7 cellular contexts compared by ENCODE assay signal in the genomic region with DNA sequence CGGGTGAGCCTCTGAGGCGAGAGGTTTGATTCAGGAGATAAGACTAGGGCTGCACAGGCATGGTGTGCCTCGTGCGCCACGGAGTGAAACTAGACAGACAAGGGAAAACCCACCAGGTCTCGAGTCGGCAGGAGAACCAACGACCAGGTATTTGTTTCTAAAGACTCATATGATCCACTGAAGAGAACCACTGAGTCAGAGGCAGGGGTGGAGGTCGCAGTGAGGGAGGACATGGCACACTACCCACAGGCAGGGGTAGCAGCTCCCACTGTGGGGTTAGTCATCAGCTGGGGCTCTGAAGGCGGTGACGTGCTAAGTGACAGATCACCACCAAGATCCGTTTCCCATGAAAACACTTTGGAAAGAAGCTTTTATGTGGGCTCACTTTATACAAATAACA. TPM values are rescaled to one million over a fixed set of nuclear protein-coding genes. Genes with fewer than 3 reads are reported as not detected.
DNase-seq lines count a peak whose midpoint lies in the region; ATAC-seq and TF ChIP-seq lines count a peak whose summit lies in the region.

No MANE protein-coding gene starts in this region.

- no peaks in the 10 kb centered on the region for H3K27me3 ChIP-seq in RWPE2 (ENCODE audit: insufficient read depth, poor library complexity, severe bottlenecking)

- H3K9me3 ChIP-seq in RWPE2 (ENCODE audit: severe bottlenecking), result no peaks in the 10 kb centered on the region

- H3K9me3 Mint-ChIP-seq in mesothelial cell of epicardium, result no peaks in the 10 kb centered on the region

- TF ChIP-seq CTCF in RWPE2 (IDR thresholded peaks at IDR 0.05; ENCODE audit: poor library complexity, severe bottlenecking), result no peak
- TF ChIP-seq CTCF in mesothelial cell of epicardium (IDR thresholded peaks at IDR 0.05; ENCODE audit: unreplicated experiment), result no peak
- TF ChIP-seq CTCF in omental fat pad (IDR thresholded peaks at IDR 0.05), result no peak

- peaks cover 40% of the 10 kb centered on the region for H3K4me1 Mint-ChIP-seq in mesothelial cell of epicardium

- ATAC-seq in RWPE2 (ENCODE audit: low read depth) (no peak), omental fat pad (ENCODE audit: low FRiP score) (no peak)

- peaks cover 16% of the 10 kb centered on the region for H3K36me3 ChIP-seq in RWPE2 (ENCODE audit: low read depth)

- no peaks in the 10 kb centered on the region for H3K27me3 Mint-ChIP-seq in mesothelial cell of epicardium (ENCODE audit: low read depth)

- no peak for DNase-seq in RWPE2 (ENCODE audit: low spot score)
- DNase-seq in activated T-helper 9 cell treated with anti-CD3 and anti-CD28 coated beads, Interleukin-2, amount 50 U/mL, for 16 hours (ENCODE audit: low read depth), result peak; percentile 82
- no peak for DNase-seq in mesothelial cell of epicardium (ENCODE audit: low spot score in 2 of 2, unreplicated experiment in 2 of 2)
- DNase-seq in stimulated activated naive CD4-positive, alpha-beta T cell treated with Interleukin-2 at 50 U/mL for 16 hours (lab: John Stamatoyannopoulos, UW), result peak; percentile 91
- no peak for DNase-seq in GF-D8 (lab: John Stamatoyannopoulos, UW)
- no peak for DNase-seq in omental fat pad (ENCODE audit: low spot score)
- DNase-seq in NCI-H524 (lab: John Stamatoyannopoulos, UW), result no peak

- H3K4me3 Mint-ChIP-seq in mesothelial cell of epicardium, result no peak overlapping the region

- no peak overlapping the region for H3K4me3 ChIP-seq in RWPE2 (ENCODE audit: severe bottlenecking)

- peak overlapping the region; percentile 55 for H3K27ac Mint-ChIP-seq in mesothelial cell of epicardium

- H3K27ac ChIP-seq in RWPE2 (ENCODE audit: poor library complexity, severe bottlenecking), result peak overlapping the region; percentile 66

- H3K36me3 Mint-ChIP-seq in mesothelial cell of epicardium, result peaks cover 11% of the 10 kb centered on the region

- peaks cover 52% of the 10 kb centered on the region for H3K4me1 ChIP-seq in RWPE2 (ENCODE audit: insufficient read depth, poor library complexity, severe bottlenecking)

RNA-seq across cellular contexts. Expression of a gene that starts 45.7 kb away (rescaled TPM):
- 65.1 to 71.6 TPM (median 69.3 TPM) in 3 replicates for total RNA-seq in mesothelial cell of epicardium
- 10 to 100 TPM; 16.9 to 85.3 (median 39.4) TPM for total RNA-seq in omental fat pad

Comparison
In these comparisons a context has a peak if more than half of its experiments do, and no peak if none do; other contexts are left out.
1. DNase-seq: peak in activated T-helper 9 cell treated with anti-CD3 and anti-CD28 coated beads, Interleukin-2, amount 50 U/mL, for 16 hours (single experiment) and stimulated activated naive CD4-positive, alpha-beta T cell treated with Interleukin-2 at 50 U/mL for 16 hours (single experiment); none in RWPE2 (single experiment), mesothelial cell of epicardium (0 of 2), GF-D8 (single experiment), omental fat pad (single experiment) and NCI-H524 (0 of 2).